Comparison of ENCODE assay signal across 9 cellular contexts in the genomic region with DNA sequence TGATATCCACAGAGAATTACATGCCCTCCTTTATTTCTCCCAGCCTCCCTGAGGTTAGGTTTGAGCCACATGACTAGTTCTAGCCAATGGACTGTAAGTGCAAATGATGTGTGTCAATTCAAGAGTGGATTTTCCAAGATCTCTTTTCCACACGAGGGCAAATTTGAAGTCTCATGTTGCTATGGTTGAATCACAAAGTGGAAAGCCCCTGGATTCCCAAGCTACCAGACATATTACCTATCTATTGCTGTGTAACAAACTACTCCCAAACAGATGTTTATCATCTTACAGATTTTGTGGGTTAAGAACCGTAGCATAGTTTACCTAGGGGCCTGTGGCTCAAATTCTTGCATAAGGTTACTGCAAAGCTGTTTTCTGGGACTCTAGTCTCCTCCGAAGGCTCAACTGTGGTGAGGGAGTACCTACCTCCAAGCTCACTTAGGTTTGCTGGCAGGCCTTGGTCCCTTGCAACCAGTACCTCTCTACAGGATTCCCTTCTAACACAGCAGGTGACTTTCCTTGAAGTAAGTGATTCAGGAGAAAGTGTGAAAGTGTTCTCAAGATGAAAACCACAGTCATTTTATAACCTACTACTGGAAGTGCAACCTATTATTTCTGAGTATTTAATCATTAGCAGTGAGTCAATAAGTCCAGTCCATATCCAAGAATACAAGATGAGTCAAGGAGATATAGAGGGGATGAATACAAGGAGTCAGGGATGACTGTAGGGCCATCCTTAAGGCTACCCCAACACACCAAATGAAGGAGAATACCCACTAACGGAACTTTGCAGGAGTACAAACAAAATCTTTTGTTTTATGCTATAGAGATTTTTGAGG.
DNase-seq lines count a peak whose midpoint lies in the region; ATAC-seq and TF ChIP-seq lines count a peak whose summit lies in the region.
"Had no signal": no experiment of that assay in that cellular context is flagged by ENCODE, and none has a peak within 500 bp of the region (broad histone marks: within the 10 kb centered on the region; RNA-seq: fewer than 3 reads in every experiment).

No MANE protein-coding gene starts in this region.

- H3K4me1 ChIP-seq in smooth muscle cell (ENCODE audit: low read depth), result peaks cover 4% of the 10 kb centered on the region

- H3K9me3 Mint-ChIP-seq in activated CD4-positive, alpha-beta T cell treated with anti-CD3 and anti-CD28 coated beads for 36 hours (ENCODE audit: low read depth), result no peaks in the 10 kb centered on the region

- peak; percentile 42 for ATAC-seq in activated CD4-positive, alpha-beta T cell treated with anti-CD3 and anti-CD28 coated beads for 36 hours
- peak; percentile 27 for ATAC-seq in HG02642 (IDR thresholded peaks at IDR 0.05; ENCODE audit: poor library complexity, unreplicated experiment)
- ATAC-seq in T-helper 17 cell, result no peak
- ATAC-seq in GM18520 (IDR thresholded peaks at IDR 0.05; ENCODE audit: unreplicated experiment), result no peak

- H2AFZ ChIP-seq in smooth muscle cell (ENCODE audit: low read depth), result no peak overlapping the region

- POLR2A ChIA-PET in activated CD4-positive, alpha-beta T cell treated with anti-CD3 and anti-CD28 coated beads for 36 hours (lab: Charles Lee), result interaction anchor here (1.0 to 1.4 kb wide), 2 partner anchors 54 to 235 kb away, joined by 5 to 7 read pairs; no protein-coding TSS in a partner anchor

- H3K27ac Mint-ChIP-seq in activated CD4-positive, alpha-beta T cell treated with anti-CD3 and anti-CD28 coated beads for 36 hours, result peak overlapping the region; percentile 52
- H3K27ac Mint-ChIP-seq in T-helper 17 cell, result peak overlapping the region; percentile 92

- H3F3A ChIP-seq in smooth muscle cell (ENCODE audit: low read depth), result peaks cover 8% of the 10 kb centered on the region

- H3K27me3 ChIP-seq in smooth muscle cell (ENCODE audit: low read depth), result no peaks in the 10 kb centered on the region

- H4K20me1 ChIP-seq in smooth muscle cell (ENCODE audit: low read depth), result no peaks in the 10 kb centered on the region

- no peak overlapping the region for H3K4me3 Mint-ChIP-seq in activated CD4-positive, alpha-beta T cell treated with anti-CD3 and anti-CD28 coated beads for 36 hours
- peak overlapping the region; percentile 64 for H3K4me3 Mint-ChIP-seq in T-helper 17 cell

- H3K36me3 Mint-ChIP-seq in activated CD4-positive, alpha-beta T cell treated with anti-CD3 and anti-CD28 coated beads for 36 hours (ENCODE audit: low read depth), result no peaks in the 10 kb centered on the region
- no peaks in the 10 kb centered on the region for H3K36me3 Mint-ChIP-seq in T-helper 17 cell (ENCODE audit: low read depth)

- intact Hi-C loops in activated CD4-positive, alpha-beta T cell treated with anti-CD3 and anti-CD28 coated beads for 36 hours (cut with DNase I, micrococcal nuclease), result loop anchor here (1.0 to 10.0 kb wide), 7 partner anchors 10 to 1398 kb away; partner anchors contain the start of gene DENND1B (in 1 of the 2)

- peaks cover 53% of the 10 kb centered on the region for H3K4me1 Mint-ChIP-seq in activated CD4-positive, alpha-beta T cell treated with anti-CD3 and anti-CD28 coated beads for 36 hours
- peaks cover 56% of the 10 kb centered on the region for H3K4me1 Mint-ChIP-seq in T-helper 17 cell

- no peak overlapping the region for H3K4me3 ChIP-seq in smooth muscle cell

- peak; percentile 12 for DNase-seq in activated CD4-positive, alpha-beta T cell treated with anti-CD3 and anti-CD28 coated beads for 36 hours
- no peak for DNase-seq in activated CD4-positive, alpha-beta T cell treated with anti-CD3 and anti-CD28 coated beads for 1 hour
- DNase-seq in T-helper 17 cell (no peak), smooth muscle cell (lab: John Stamatoyannopoulos, UW; ENCODE audit: unreplicated experiment) (no peak), occipital lobe (lab: John Stamatoyannopoulos, UW) (no peak), SIG-M5 treated with dmso at 0.1 percent for 504 hours (lab: John Stamatoyannopoulos, UW; ENCODE audit: unreplicated experiment) (no peak)
- DNase-seq: NCI-H446 treated with DMSO at 0.1 percent for 48 hours had no signal

- H3K27ac ChIP-seq in smooth muscle cell (ENCODE audit: low read depth), result peak overlapping the region; percentile 96

- no peaks in the 10 kb centered on the region for H3K79me2 ChIP-seq in smooth muscle cell (ENCODE audit: low read depth)

- TF ChIP-seq CTCF in smooth muscle cell (IDR thresholded peaks at IDR 0.05; ENCODE audit: borderline replicate concordance, insufficient read depth, poor library complexity, severe bottlenecking), result no peak

- H3K9me3 ChIP-seq in T-helper 17 cell (ENCODE audit: control insufficient read depth, low read length, poor library complexity, severe bottlenecking) (no peaks in the 10 kb centered on the region), smooth muscle cell (replicated peaks; ENCODE audit: low read depth) (no peaks in the 10 kb centered on the region)

- H3K4me2 ChIP-seq in smooth muscle cell, result peak overlapping the region; percentile 74

- CTCF ChIA-PET in activated CD4-positive, alpha-beta T cell treated with anti-CD3 and anti-CD28 coated beads for 36 hours (lab: Charles Lee), result interaction anchor here (1.5 kb wide), 1 partner anchor 54 kb away, joined by 8 read pairs; no protein-coding TSS in a partner anchor

- H3K36me3 ChIP-seq in smooth muscle cell (ENCODE audit: low read depth), result no peaks in the 10 kb centered on the region

- H3K9ac ChIP-seq in smooth muscle cell (ENCODE audit: low read depth), result peak overlapping the region; percentile 62

- 67% methylated on average over 4 of the region's 4 CpGs for WGBS in smooth muscle cell (ENCODE audit: low lambda C conversion rate)

- peaks cover 3% of the 10 kb centered on the region for H3K27me3 Mint-ChIP-seq in activated CD4-positive, alpha-beta T cell treated with anti-CD3 and anti-CD28 coated beads for 36 hours
- H3K27me3 Mint-ChIP-seq in T-helper 17 cell, result no peaks in the 10 kb centered on the region

Comparison
In these comparisons a context has a peak if more than half of its experiments do, and no peak if none do; other contexts are left out.
1. ATAC-seq: peak in activated CD4-positive, alpha-beta T cell treated with anti-CD3 and anti-CD28 coated beads for 36 hours (single experiment) and HG02642 (single experiment); none in T-helper 17 cell (single experiment) and GM18520 (single experiment).